In genomic region chr3:141835557-141836224, GRCh38 we compare ENCODE assay signal across 27 cellular contexts.
"Had no signal": no experiment of that assay in that cellular context is flagged by ENCODE, and none has a peak within 500 bp of the region (broad histone marks: within the 10 kb centered on the region; RNA-seq: fewer than 3 reads in every experiment).

No MANE protein-coding gene starts in this region.

- H3K27ac ChIP-seq: adrenal gland, body of pancreas, cardiac muscle cell, Peyer's patch, SJCRH30, VCaP had no signal

- H3K4me1 ChIP-seq: adrenal gland, body of pancreas, Peyer's patch, SJCRH30 had no signal

- H3K36me3 ChIP-seq: adrenal gland, cardiac muscle cell, Peyer's patch, SJCRH30 had no signal

- ATAC-seq: activated CD4-positive, alpha-beta T cell treated with anti-CD3 and anti-CD28 coated beads for 36 hours; activated T-cell treated with anti-CD3 and anti-CD28 coated beads, Interleukin-2, amount 50 U/mL, for 72 hours; body of pancreas had no signal

- H3K9ac ChIP-seq: SK-N-SH had no signal

- H3K4me2 ChIP-seq: SK-N-SH had no signal

- H3K27me3 ChIP-seq: adrenal gland, body of pancreas, cardiac muscle cell, Peyer's patch, SJCRH30 had no signal

- H3K4me3 ChIP-seq: adrenal gland, body of pancreas, cardiac muscle cell, Peyer's patch, SJCRH30 had no signal

- DNase-seq: activated CD4-positive, alpha-beta memory T cell treated with anti-CD3 and anti-CD28 coated beads, Interleukin-2, amount 10 ng/mL, durations not matched to agents 7 days and 5 days; activated CD4-positive, alpha-beta T cell treated with anti-CD3 and anti-CD28 coated beads for 36 hours; activated CD4-positive, alpha-beta T cell treated with anti-CD3 and anti-CD28 coated beads, Interleukin-2, amount 50 U/mL, for 1 hour; activated CD8-positive, alpha-beta memory T cell treated with anti-CD3 and anti-CD28 coated beads, Interleukin-2, amount 50 U/mL, for 4 hours; activated naive CD4-positive, alpha-beta T cell treated with anti-CD3 and anti-CD28 coated beads, Interleukin-2, amount 50 U/mL, for 16 hours; activated naive CD8-positive, alpha-beta T cell treated with anti-CD3 and anti-CD28 coated beads, Interleukin-2, amount 10 ng/mL, durations not matched to agents 7 days and 5 days; activated T-cell treated with anti-CD3 and anti-CD28 coated beads, Interleukin-2, amount 50 U/mL, for 72 hours; adrenal gland; anterior cingulate cortex; body of pancreas; Kasumi-1; NCI-H1092; NCI-H1417; NCI-H1694; NCI-H2029; NCI-H2107; NCI-H2171 treated with DMSO at 0.1 percent for 48 hours; NCI-H226; NCI-H526; NCI-H82; Peyer's patch; Right ventricle myocardium superior; SJCRH30; SK-N-SH; T-helper 1 cell had no signal

- H3K9me3 ChIP-seq: adrenal gland, body of pancreas, Peyer's patch, SJCRH30, SK-N-SH had no signal
